Comparison of ENCODE assay signal across 23 cellular contexts in the genomic region with DNA sequence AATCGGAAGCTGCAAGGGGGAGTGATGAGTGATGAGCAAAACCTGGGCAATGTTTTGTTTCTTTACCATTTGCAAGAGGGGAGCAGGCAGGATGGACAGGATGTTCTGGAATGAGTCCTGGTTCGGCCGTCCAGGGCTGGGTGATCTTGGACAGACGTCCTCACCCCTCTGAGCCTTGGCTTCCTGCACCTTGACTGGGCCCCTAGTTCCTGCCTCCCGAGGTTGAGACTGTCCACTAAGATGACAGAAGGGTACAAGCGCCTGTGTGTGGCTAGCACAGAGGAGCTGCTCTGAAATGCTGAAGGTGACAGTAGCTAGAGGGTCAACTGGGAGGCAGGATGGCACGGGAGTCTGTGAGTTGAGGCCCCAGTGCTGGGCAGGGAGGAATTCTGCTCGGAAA.
"Had no signal": no experiment of that assay in that cellular context is flagged by ENCODE, and none has a peak within 500 bp of the region (broad histone marks: within the 10 kb centered on the region; RNA-seq: fewer than 3 reads in every experiment).

No MANE protein-coding gene starts in this region.

- H3K4me3 Mint-ChIP-seq: natural killer cell; stimulated activated naive B cell treated with anti-CD40 and anti-IgM and Interleukin-4, amounts not matched to agents 10 μg/mL and 1 μg/mL and 100 μg/mL, for 72 hours; stimulated activated naive CD8-positive, alpha-beta T cell treated with anti-CD3 and anti-CD28 coated beads, Interleukin-15, Interleukin-2, amounts not matched to agents 100 ng/mL and 50 ng/mL, for 24 hours had no signal

- H3K27ac ChIP-seq: epithelial cell of prostate, gastrocnemius medialis, lower lobe of right lung, neutrophil, pancreas, right lobe of liver, thoracic aorta, tibial nerve, upper lobe of left lung, uterus had no signal

- DNase-seq: cortex of kidney; effector CD4-positive, alpha-beta T cell; foreskin fibroblast; gastrocnemius medialis; head of caudate nucleus; left ventricle myocardium superior; lower lobe of right lung; natural killer cell; small intestine; stimulated activated CD4-positive, alpha-beta T cell treated with anti-CD3 and anti-CD28 coated beads, Interleukin-15, amount 100 ng/mL, for 24 hours; stimulated activated CD4-positive, alpha-beta T cell treated with anti-CD3 and anti-CD28 coated beads, Interleukin-2, amount 100 ng/mL, for 48 hours; stimulated activated naive B cell treated with anti-CD40 and anti-IgM and Interleukin-4, amounts not matched to agents 10 μg/mL and 1 μg/mL and 100 μg/mL, for 72 hours; uterus had no signal

- H3K4me1 ChIP-seq: gastrocnemius medialis, lower lobe of right lung, pancreas, right lobe of liver, tibial nerve, upper lobe of left lung, uterus had no signal

- H3K4me1 Mint-ChIP-seq: stimulated activated naive B cell treated with anti-CD40 and anti-IgM and Interleukin-4, amounts not matched to agents 10 μg/mL and 1 μg/mL and 100 μg/mL, for 72 hours had no signal

- H3K27me3 Mint-ChIP-seq: progenitor cell of endocrine pancreas; stimulated activated naive B cell treated with anti-CD40 and anti-IgM and Interleukin-4, amounts not matched to agents 10 μg/mL and 1 μg/mL and 100 μg/mL, for 72 hours; stimulated activated naive CD8-positive, alpha-beta T cell treated with anti-CD3 and anti-CD28 coated beads, Interleukin-15, Interleukin-2, amounts not matched to agents 100 ng/mL and 50 ng/mL, for 24 hours had no signal

- H3K27ac Mint-ChIP-seq: natural killer cell; stimulated activated naive B cell treated with anti-CD40 and anti-IgM and Interleukin-4, amounts not matched to agents 10 μg/mL and 1 μg/mL and 100 μg/mL, for 72 hours; stimulated activated naive CD8-positive, alpha-beta T cell treated with anti-CD3 and anti-CD28 coated beads, Interleukin-15, Interleukin-2, amounts not matched to agents 100 ng/mL and 50 ng/mL, for 24 hours had no signal

- H3K27me3 ChIP-seq: gastrocnemius medialis, neutrophil, pancreas, right lobe of liver, tibial nerve, upper lobe of left lung, uterus had no signal

- H3K36me3 Mint-ChIP-seq: natural killer cell had no signal

- H3K36me3 ChIP-seq: gastrocnemius medialis, lower lobe of right lung, neutrophil, pancreas, right lobe of liver, thoracic aorta, tibial nerve, upper lobe of left lung, uterus had no signal

- H3K4me3 ChIP-seq: gastrocnemius medialis, lower lobe of right lung, pancreas, right lobe of liver, thoracic aorta, tibial nerve, upper lobe of left lung, uterus had no signal

- H3K9me3 ChIP-seq: gastrocnemius medialis, lower lobe of right lung, neutrophil, pancreas, right lobe of liver, thoracic aorta, uterus had no signal

- FAIRE-seq: keratinocyte, pancreas, small intestine had no signal
